In the genomic region with DNA sequence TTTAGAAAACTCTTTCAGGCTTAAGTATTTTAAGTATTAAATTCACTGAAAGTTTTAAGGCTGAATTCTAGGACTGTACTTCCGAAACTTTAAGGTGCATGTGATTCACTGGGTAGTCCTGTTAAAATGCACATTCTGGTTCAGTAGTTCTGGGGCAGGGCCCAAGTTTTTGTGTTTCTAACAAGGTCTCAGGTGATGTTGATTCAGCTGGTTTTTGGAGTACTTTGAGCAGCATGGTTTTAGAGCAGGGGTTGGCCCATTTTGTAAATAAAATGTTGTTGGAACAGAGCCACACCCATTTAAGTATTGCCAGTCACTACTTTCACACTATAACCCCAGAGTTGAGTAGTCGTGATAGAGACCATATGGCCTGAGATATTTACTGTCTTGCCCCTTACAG, we compare ENCODE assay signal across 20 cellular contexts.
DNase-seq lines count a peak whose midpoint lies in the region; ATAC-seq and TF ChIP-seq lines count a peak whose summit lies in the region.
"Had no signal": no experiment of that assay in that cellular context is flagged by ENCODE, and none has a peak within 500 bp of the region (broad histone marks: within the 10 kb centered on the region; RNA-seq: fewer than 3 reads in every experiment).

No MANE protein-coding gene starts in this region.

- H3K4me1 ChIP-seq in upper lobe of right lung = peaks cover 4% of the 10 kb centered on the region
- H3K4me1 ChIP-seq: sigmoid colon had no signal

- H3K27ac ChIP-seq in upper lobe of right lung = no peak overlapping the region
- H3K27ac ChIP-seq: dorsolateral prefrontal cortex, sigmoid colon, tibial artery had no signal

- peak; percentile 28 for DNase-seq in NCI-H2196 (lab: John Stamatoyannopoulos, UW; ENCODE audit: unreplicated experiment)
- DNase-seq in NCI-H2196 treated with DMSO at 0.1 percent for 48 hours (lab: John Stamatoyannopoulos, UW; ENCODE audit: unreplicated experiment) = no peak
- DNase-seq in NCI-H2081 (lab: John Stamatoyannopoulos, UW) = peak; percentile 54 to 76
- DNase-seq in SHP77 (lab: John Stamatoyannopoulos, UW) = peak; percentile 52
- no peak for DNase-seq in upper lobe of right lung
- no peak for DNase-seq in MG63
- no peak for DNase-seq in stimulated activated CD4-positive, alpha-beta T cell treated with anti-CD3 and anti-CD28 coated beads, Interleukin-2, amount 100 ng/mL, for 48 hours
- DNase-seq: activated CD4-positive, alpha-beta T cell treated with anti-CD3 and anti-CD28 coated beads, Interleukin-2, amount 50 U/mL, for 1 hour; CD8-positive, alpha-beta T cell; DND-41; dorsolateral prefrontal cortex; H7; islet precursor cell; NCI-H82; sigmoid colon; stimulated activated naive CD8-positive, alpha-beta T cell treated with anti-CD3 and anti-CD28 coated beads, Interleukin-15, amount 100 ng/mL, for 72 hours; tibial artery had no signal

- H3K9me3 ChIP-seq in upper lobe of right lung (no peaks in the 10 kb centered on the region), MG63 (no peaks in the 10 kb centered on the region)
- H3K9me3 ChIP-seq: sigmoid colon, tibial artery had no signal

- H3K4me3 ChIP-seq in upper lobe of right lung (no peak overlapping the region), MG63 (no peak overlapping the region)
- H3K4me3 ChIP-seq: dorsolateral prefrontal cortex, lung, sigmoid colon, tibial artery had no signal

- H3K27me3 ChIP-seq in upper lobe of right lung (no peaks in the 10 kb centered on the region), MG63 (no peaks in the 10 kb centered on the region)
- H3K27me3 ChIP-seq: dorsolateral prefrontal cortex, sigmoid colon, tibial artery had no signal

- ATAC-seq in upper lobe of right lung (peak; percentile 34), GM21825 (IDR thresholded peaks at IDR 0.05; ENCODE audit: unreplicated experiment) (no peak)
- ATAC-seq: activated T-helper 17 cell treated with anti-CD3 and anti-CD28 coated beads, Interleukin-2, amount 50 U/mL, for 72 hours; CD8-positive, alpha-beta T cell; stimulated activated naive CD8-positive, alpha-beta T cell treated with anti-CD3 and anti-CD28 coated beads, Interleukin-15, amount 100 ng/mL, for 72 hours had no signal

- TF ChIP-seq CTCF in upper lobe of right lung (IDR thresholded peaks at IDR 0.05) = no peak

- peaks cover 14% of the 10 kb centered on the region for H3K36me3 ChIP-seq in upper lobe of right lung
- no peaks in the 10 kb centered on the region for H3K36me3 ChIP-seq in MG63

- intact Hi-C loops in upper lobe of right lung (cut with DNase I) = no loop called here

Comparison
In these comparisons a context has a peak if more than half of its experiments do, and no peak if none do; other contexts are left out.
1. DNase-seq: peak in NCI-H2196 (single experiment), NCI-H2081 (2 of 2) and SHP77 (2 of 2); none in NCI-H2196 treated with DMSO at 0.1 percent for 48 hours (single experiment), upper lobe of right lung (single experiment), MG63 (single experiment) and stimulated activated CD4-positive, alpha-beta T cell treated with anti-CD3 and anti-CD28 coated beads, Interleukin-2, amount 100 ng/mL, for 48 hours (0 of 2).